ENCODE assay signal across 9 cellular contexts in genomic region chr19:18519962-18520847, GRCh38. TPM values are rescaled to one million over a fixed set of nuclear protein-coding genes. Genes with fewer than 3 reads are reported as not detected.
DNase-seq lines count a peak whose midpoint lies in the region; ATAC-seq, FAIRE-seq and TF ChIP-seq lines count a peak whose summit lies in the region.
"Had no signal": no experiment of that assay in that cellular context is flagged by ENCODE, and none has a peak within 500 bp of the region (broad histone marks: within the 10 kb centered on the region; RNA-seq: fewer than 3 reads in every experiment).

No MANE protein-coding gene starts in this region.

- H3K36me3 ChIP-seq in mammary epithelial cell (ENCODE audit: insufficient read depth, low read length): no peaks in the 10 kb centered on the region
- H3K36me3 ChIP-seq in kidney (ENCODE audit: control insufficient read depth in 1 of 2, insufficient read depth in 2 of 2, low read length in 2 of 2): no peaks in the 10 kb centered on the region

- WGBS in mammary epithelial cell (ENCODE audit: low coverage, missing lambda C conversion rate): 1% methylated on average over 13 of the region's 22 CpGs

- H3K27ac ChIP-seq in mammary epithelial cell (ENCODE audit: insufficient read depth, low read depth, low read length): peak overlapping the region; percentile 92
- H3K27ac ChIP-seq in kidney (ENCODE audit: low read depth in 2 of 2, low read length in 2 of 2): peak overlapping the region; percentile 95 to 99

- intact Hi-C loops in mammary epithelial cell (cut with micrococcal nuclease) (loop anchor here (1.0 to 10.0 kb wide), 8 partner anchors 15 to 585 kb away; partner anchors contain the start of genes CCDC124, KXD1 and REX1BD), kidney (cut with DNase I) (no loop called here)

- ATAC-seq in GM18520 (IDR thresholded peaks at IDR 0.05; ENCODE audit: unreplicated experiment): no peak

- BruUV-seq in mammary epithelial cell (replicated peaks; lab: Mats Ljungman, UMichigan): no TSS peak

- H4K20me1 ChIP-seq in mammary epithelial cell (ENCODE audit: insufficient read depth, low read length): no peaks in the 10 kb centered on the region

- no peak for FAIRE-seq in kidney (lab: Jason Lieb, UNC)
- FAIRE-seq: A204.1 had no signal

- H3K4me1 ChIP-seq in mammary epithelial cell (ENCODE audit: insufficient read depth, low read length) (peaks cover 18% of the 10 kb centered on the region), kidney (ENCODE audit: control insufficient read depth in 1 of 2, insufficient read depth in 1 of 2, low read depth in 1 of 2, low read length in 2 of 2) (peaks cover 30 to 33% of the 10 kb centered on the region in 2 donors)

- peak overlapping the region; percentile 72 for H2AFZ ChIP-seq in mammary epithelial cell (ENCODE audit: low read depth, low read length)

- peak overlapping the region; percentile 81 for H3K4me2 ChIP-seq in mammary epithelial cell (ENCODE audit: insufficient read depth, low read depth, low read length)

- H3K9ac ChIP-seq in mammary epithelial cell (ENCODE audit: insufficient read depth, low read length) (peak overlapping the region; percentile 97), kidney (ENCODE audit: low read length in 2 of 2) (peak overlapping the region; percentile 89 to 98)

- peak overlapping the region; percentile 66 for H3K4me3 ChIP-seq in LNCaP clone FGC (ENCODE audit: low read depth, low read length)
- H3K4me3 ChIP-seq in mammary epithelial cell (replicated peaks in 1 of 3; ENCODE audit: insufficient read depth in 1 of 3, low read depth in 2 of 3, low read length in 3 of 3): peak overlapping the region; percentile 69 to 97 (median 96)
- H3K4me3 ChIP-seq in kidney (ENCODE audit: low read length in 2 of 2): peak overlapping the region; percentile 83 to 87

- CTCF ChIA-PET in mammary epithelial cell (lab: Charles Lee; ENCODE audit: low non-redundant PET): interaction anchor here (0.6 to 2.0 kb wide), 4 partner anchors 24 to 129 kb away, joined by 3 to 23 read pairs (median 6); partner anchors contain the start of genes KXD1 and REX1BD

- H3K79me2 ChIP-seq in mammary epithelial cell (ENCODE audit: insufficient read depth, low read length): peaks cover 64% of the 10 kb centered on the region

- H3K27me3 ChIP-seq in mammary epithelial cell (ENCODE audit: insufficient read depth, low read length): no peaks in the 10 kb centered on the region

- H3K9me3 ChIP-seq in mammary epithelial cell (replicated peaks; ENCODE audit: insufficient read depth, low read length) (no peaks in the 10 kb centered on the region), kidney (ENCODE audit: control insufficient read depth in 1 of 2, low read length in 2 of 2) (no peaks in the 10 kb centered on the region)

- dilution Hi-C loops in mammary epithelial cell (cut with HindIII; ENCODE audit: low sequenced_read_pairs): no loop called here

- DNase-seq in DMS 273 (lab: John Stamatoyannopoulos, UW; ENCODE audit: unreplicated experiment) (peak; percentile 75), DMS 273 treated with DMSO at 0.1 percent for 48 hours (lab: John Stamatoyannopoulos, UW) (no peak), LNCaP clone FGC (ENCODE audit: low read depth) (peak; percentile 82), T-helper 22 cell (ENCODE audit: low read depth) (peak; percentile 24), mammary epithelial cell (peak; percentile 77), kidney (peak; percentile 89)
- DNase-seq in stimulated activated CD4-positive, alpha-beta T cell treated with anti-CD3 and anti-CD28 coated beads, Interleukin-1b, Interleukin-23, amount 100 ng/mL, for 48 hours: peak; percentile 60

- TF ChIP-seq CTCF in LNCaP clone FGC (IDR thresholded peaks at IDR 0.05; ENCODE audit: control insufficient read depth, extremely low read depth, insufficient read depth): peak; percentile 77
- peak; percentile 63 to 83 for TF ChIP-seq CTCF in mammary epithelial cell (conservative IDR thresholded peaks at IDR 0.05 in 1 of 2, IDR thresholded peaks at IDR 0.05 in 1 of 2; ENCODE audit: extremely low read depth in 1 of 2, insufficient read depth in 1 of 2, low read depth in 1 of 2, low read length in 2 of 2)
- TF ChIP-seq CTCF in kidney (IDR thresholded peaks at IDR 0.05; ENCODE audit: borderline replicate concordance, extremely low read depth, insufficient read depth): peak; percentile 65

- in situ Hi-C loops in mammary epithelial cell (cut with MboI; ENCODE audit: low sequenced_read_pairs in 2 of 2): no loop called here

RNA-seq across cellular contexts. Expression of gene ELL, which starts 1.7 kb away (rescaled TPM):
- total RNA-seq in mammary epithelial cell: 10 to 100 TPM; 17.3 to 27.7 TPM
- polyA plus RNA-seq in mammary epithelial cell: 9.5 TPM
- 10.9 TPM for polyA minus RNA-seq in mammary epithelial cell
- 25.2 TPM for total RNA-seq in kidney
- 5.7 TPM for polyA plus RNA-seq in kidney (ENCODE audit: insufficient read depth, low read depth, low replicate concordance)

RNA-seq across cellular contexts. Expression of gene FKBP8, which starts 23.2 kb away (rescaled TPM):
- total RNA-seq in mammary epithelial cell (100 to 1,000 TPM; 201 to 213 TPM), kidney (207 TPM)
- polyA plus RNA-seq in mammary epithelial cell (165 TPM), kidney (ENCODE audit: insufficient read depth, low read depth, low replicate concordance) (314 TPM)
- polyA minus RNA-seq in mammary epithelial cell: 75.5 TPM

RNA-seq across cellular contexts. Expression of gene KXD1, which starts 37.5 kb away (rescaled TPM):
- total RNA-seq in mammary epithelial cell (10 to 100 TPM; 83.9 to 98.2 TPM), kidney (69.9 TPM)
- polyA plus RNA-seq in mammary epithelial cell (159 TPM), kidney (ENCODE audit: insufficient read depth, low read depth, low replicate concordance) (56.3 TPM)
- polyA minus RNA-seq in mammary epithelial cell: 97.3 TPM

RNA-seq across cellular contexts. Expression of gene UBA52, which starts 51.5 kb away (rescaled TPM):
- total RNA-seq in mammary epithelial cell (1,000 to 10,000 TPM in 1 of 2 donors, 100 to 1,000 TPM in 1; 698 to 1,133 TPM), kidney (828 TPM)
- polyA plus RNA-seq in mammary epithelial cell (2,157 TPM), kidney (ENCODE audit: insufficient read depth, low read depth, low replicate concordance) (1,481 TPM)
- polyA minus RNA-seq in mammary epithelial cell: 1,457 TPM
